In genomic region chr13:20161951-20162300, GRCh38 we compare ENCODE assay signal across 11 cellular contexts. TPM values are rescaled to one million over a fixed set of nuclear protein-coding genes. Genes with fewer than 3 reads are reported as not detected.
A peak's percentile ranks its signal among the peaks of the same experiment; 100 is the strongest.
DNase-seq lines count a peak whose midpoint lies in the region; ATAC-seq and TF ChIP-seq lines count a peak whose summit lies in the region.
"Had no signal": no experiment of that assay in that cellular context is flagged by ENCODE, and none has a peak within 500 bp of the region (broad histone marks: within the 10 kb centered on the region; RNA-seq: fewer than 3 reads in every experiment).

No MANE protein-coding gene starts in this region.

- no peak overlapping the region for H3K27ac ChIP-seq in body of pancreas
- H3K27ac ChIP-seq: C4-2B had no signal

- DNase-seq in activated naive CD4-positive, alpha-beta T cell treated with anti-CD3 and anti-CD28 coated beads for 36 hours: no peak
- DNase-seq in activated naive CD4-positive, alpha-beta T cell treated with Interleukin-2 at 50 U/mL for 16 hours: no peak
- no peak for DNase-seq in T-cell
- no peak for DNase-seq in stimulated activated naive CD8-positive, alpha-beta T cell treated with anti-CD3 and anti-CD28 coated beads, Interleukin-15, amount 100 ng/mL, for 72 hours
- no peak for DNase-seq in stimulated activated CD4-positive, alpha-beta T cell treated with anti-CD3 and anti-CD28 coated beads, Interleukin-1b, Interleukin-23, amount 100 ng/mL, for 48 hours
- no peak for DNase-seq in body of pancreas
- DNase-seq: kidney, NCI-H446 treated with DMSO at 0.1 percent for 48 hours had no signal

- peaks cover 8% of the 10 kb centered on the region for H3K4me1 Mint-ChIP-seq in activated naive CD4-positive, alpha-beta T cell treated with anti-CD3 and anti-CD28 coated beads for 36 hours (ENCODE audit: low read depth)
- H3K4me1 Mint-ChIP-seq in T-cell: peaks cover 17 to 22% (median 18%) of the 10 kb centered on the region in 3 donors
- H3K4me1 Mint-ChIP-seq in stimulated activated naive CD8-positive, alpha-beta T cell treated with anti-CD3 and anti-CD28 coated beads, Interleukin-15, amount 100 ng/mL, for 72 hours: peaks cover 15% of the 10 kb centered on the region

- POLR2A ChIA-PET in T-cell (lab: Charles Lee): no interaction called here

- peaks cover 56% of the 10 kb centered on the region for H3K27me3 Mint-ChIP-seq in activated naive CD4-positive, alpha-beta T cell treated with anti-CD3 and anti-CD28 coated beads for 36 hours (ENCODE audit: low read depth)
- H3K27me3 Mint-ChIP-seq in T-cell: peaks cover 32 to 67% of the 10 kb centered on the region in 2 donors
- peaks cover 31% of the 10 kb centered on the region for H3K27me3 Mint-ChIP-seq in stimulated activated naive CD8-positive, alpha-beta T cell treated with anti-CD3 and anti-CD28 coated beads, Interleukin-15, amount 100 ng/mL, for 72 hours

- H3K4me1 ChIP-seq in body of pancreas: peaks cover 22% of the 10 kb centered on the region

- no peaks in the 10 kb centered on the region for H3K9me3 Mint-ChIP-seq in activated naive CD4-positive, alpha-beta T cell treated with anti-CD3 and anti-CD28 coated beads for 36 hours
- no peaks in the 10 kb centered on the region for H3K9me3 Mint-ChIP-seq in T-cell
- H3K9me3 Mint-ChIP-seq in stimulated activated naive CD8-positive, alpha-beta T cell treated with anti-CD3 and anti-CD28 coated beads, Interleukin-15, amount 100 ng/mL, for 72 hours: no peaks in the 10 kb centered on the region

- H3K27me3 ChIP-seq in body of pancreas: peaks cover 0 to 32% of the 10 kb centered on the region in 2 donors

- intact Hi-C loops in activated naive CD4-positive, alpha-beta T cell treated with anti-CD3 and anti-CD28 coated beads for 36 hours (cut with micrococcal nuclease): loop anchor here (2.0 to 10.0 kb wide), 4 partner anchors 299 to 1010 kb away; partner anchors contain the start of genes PSPC1 and ZMYM5
- intact Hi-C loops in body of pancreas (cut with DNase I): no loop called here

- no peaks in the 10 kb centered on the region for H3K36me3 ChIP-seq in body of pancreas (replicated peaks in 1 of 2; ENCODE audit: insufficient read depth in 1 of 2, low read depth in 2 of 2)

- no peak overlapping the region for H3K27ac Mint-ChIP-seq in activated naive CD4-positive, alpha-beta T cell treated with anti-CD3 and anti-CD28 coated beads for 36 hours
- H3K27ac Mint-ChIP-seq in T-cell: no peak overlapping the region
- H3K27ac Mint-ChIP-seq in stimulated activated naive CD8-positive, alpha-beta T cell treated with anti-CD3 and anti-CD28 coated beads, Interleukin-15, amount 100 ng/mL, for 72 hours: peak overlapping the region; percentile 33 to 91

- 54 to 78% methylated on average over 10 to 16 of the region's 16 CpGs for WGBS in body of pancreas, 2 donors

- ATAC-seq in T-cell (replicated peaks in 1 of 4) (no peak), HG02678 (IDR thresholded peaks at IDR 0.05; ENCODE audit: unreplicated experiment) (no peak), body of pancreas (no peak)
- ATAC-seq in stimulated activated naive CD8-positive, alpha-beta T cell treated with anti-CD3 and anti-CD28 coated beads, Interleukin-15, amount 100 ng/mL, for 72 hours: no peak

- no peak for TF ChIP-seq CTCF in body of pancreas (IDR thresholded peaks at IDR 0.05)

- H3K4me3 ChIP-seq in iPS-11a (ENCODE audit: low read depth, low read length) (peak overlapping the region; percentile 47), body of pancreas (no peak overlapping the region)

- H3K9me3 ChIP-seq in body of pancreas: no peaks in the 10 kb centered on the region

- TF ChIP-seq POLR2A in body of pancreas (IDR thresholded peaks at IDR 0.05): no peak

- peak overlapping the region; percentile 66 for H3K4me3 Mint-ChIP-seq in activated naive CD4-positive, alpha-beta T cell treated with anti-CD3 and anti-CD28 coated beads for 36 hours
- H3K4me3 Mint-ChIP-seq in T-cell: peak overlapping the region; percentile 66 to 85 (median 66)
- peak overlapping the region; percentile 87 to 88 for H3K4me3 Mint-ChIP-seq in stimulated activated naive CD8-positive, alpha-beta T cell treated with anti-CD3 and anti-CD28 coated beads, Interleukin-15, amount 100 ng/mL, for 72 hours

- H3K36me3 Mint-ChIP-seq in activated naive CD4-positive, alpha-beta T cell treated with anti-CD3 and anti-CD28 coated beads for 36 hours (ENCODE audit: low read depth): no peaks in the 10 kb centered on the region
- no peaks in the 10 kb centered on the region for H3K36me3 Mint-ChIP-seq in T-cell

- CTCF ChIA-PET in activated naive CD4-positive, alpha-beta T cell treated with anti-CD3 and anti-CD28 coated beads for 36 hours (lab: Charles Lee): interaction anchor here (0.9 to 1.9 kb wide), 4 partner anchors 10 to 177 kb away, joined by 3 to 5 read pairs (median 4); no protein-coding TSS in a partner anchor
- CTCF ChIA-PET in T-cell (lab: Charles Lee): interaction anchor here (0.5 to 1.9 kb wide), 7 partner anchors 30 to 506 kb away, joined by 3 to 10 read pairs (median 5); no protein-coding TSS in a partner anchor

RNA-seq across cellular contexts. Expression of gene GJA3, which starts 1.1 kb away (rescaled TPM):
- under 1 TPM; 0.05 to 0.10 TPM for total RNA-seq in activated naive CD4-positive, alpha-beta T cell treated with anti-CD3 and anti-CD28 coated beads for 36 hours
- total RNA-seq in T-cell (under 1 TPM; 0.10 to 0.93 (median 0.42) TPM), body of pancreas (not detected)

RNA-seq across cellular contexts. Expression of gene GJB2, which starts 30.8 kb away (rescaled TPM):
- under 1 TPM; 0.72 to 0.89 TPM for total RNA-seq in activated naive CD4-positive, alpha-beta T cell treated with anti-CD3 and anti-CD28 coated beads for 36 hours
- under 1 TPM in 2 of 5 donors, not detected in 3; 0.10 to 0.15 TPM for total RNA-seq in T-cell
- total RNA-seq in body of pancreas: 1 to 10 TPM in 1 of 2 donors, under 1 TPM in 1; 0.78 to 2.3 TPM

Comparison
In these comparisons a context has a peak if more than half of its experiments do, and no peak if none do; other contexts are left out.
1. H3K27ac Mint-ChIP-seq: peak in stimulated activated naive CD8-positive, alpha-beta T cell treated with anti-CD3 and anti-CD28 coated beads, Interleukin-15, amount 100 ng/mL, for 72 hours (2 of 2); none in activated naive CD4-positive, alpha-beta T cell treated with anti-CD3 and anti-CD28 coated beads for 36 hours (single experiment) and T-cell (0 of 2).
2. Peak in every context shown above with its lines, with median percentiles within 50 percentile points of each other: H3K4me3 Mint-ChIP-seq.